19 cellular contexts compared by ENCODE assay signal in genomic region chr13:32932376-32932775, GRCh38.
A peak's percentile ranks its signal among the peaks of the same experiment; 100 is the strongest.
DNase-seq lines count a peak whose midpoint lies in the region; ATAC-seq and TF ChIP-seq lines count a peak whose summit lies in the region.
"Had no signal": no experiment of that assay in that cellular context is flagged by ENCODE, and none has a peak within 500 bp of the region (broad histone marks: within the 10 kb centered on the region; RNA-seq: fewer than 3 reads in every experiment).

No MANE protein-coding gene starts in this region.

- intact Hi-C loops in activated T-helper 2 cell treated with anti-CD3 and anti-CD28 coated beads, Interferon-gamma antibody, Interleukin-2, Interleukin-4, amounts not matched to agents 10 μg/mL and 5 μg/mL and 100 μg/mL, durations not matched to agents 14 hours and 24 hours and 36 hours (cut with micrococcal nuclease): no loop called here
- intact Hi-C loops in mucosa of descending colon (cut with DNase I, micrococcal nuclease): no loop called here

- H3K27ac ChIP-seq in effector memory CD4-positive, alpha-beta T cell (ENCODE audit: insufficient read depth, low read length, poor library complexity, severe bottlenecking): no peak overlapping the region
- H3K27ac ChIP-seq: 22Rv1, A549, BLaER1 had no signal

- H3K27ac Mint-ChIP-seq in nephron: peak overlapping the region in 2 of 3 experiments; percentile 37 to 77
- H3K27ac Mint-ChIP-seq in activated T-helper 2 cell treated with anti-CD3 and anti-CD28 coated beads, Interferon-gamma antibody, Interleukin-2, Interleukin-4, amounts not matched to agents 10 μg/mL and 5 μg/mL and 100 μg/mL, durations not matched to agents 14 hours and 24 hours and 36 hours: no peak overlapping the region
- H3K27ac Mint-ChIP-seq: CD14-positive monocyte; CD4-positive, alpha-beta memory T cell had no signal

- peaks cover 27% of the 10 kb centered on the region for H3K9me3 Mint-ChIP-seq in nephron
- peaks cover 18% of the 10 kb centered on the region for H3K9me3 Mint-ChIP-seq in activated T-helper 2 cell treated with anti-CD3 and anti-CD28 coated beads, Interferon-gamma antibody, Interleukin-2, Interleukin-4, amounts not matched to agents 10 μg/mL and 5 μg/mL and 100 μg/mL, durations not matched to agents 14 hours and 24 hours and 36 hours

- no peak for ATAC-seq in mucosa of descending colon
- ATAC-seq: A549, GM12878 had no signal

- DNase-seq in AG09309 (ENCODE audit: low read depth) (peak; percentile 28), amniotic epithelial cell (ENCODE audit: low read depth) (peak; percentile 54), fibroblast of pulmonary artery (ENCODE audit: low read depth) (peak; percentile 14), mucosa of descending colon (no peak)
- no peak for DNase-seq in effector memory CD4-positive, alpha-beta T cell
- no peak for DNase-seq in stimulated activated CD4-positive, alpha-beta T cell treated with anti-CD3 and anti-CD28 coated beads, Interleukin-4, amount 100 ng/mL, for 1 hour
- no peak for DNase-seq in activated T-helper 2 cell treated with anti-CD3 and anti-CD28 coated beads, Interferon-gamma antibody, Interleukin-2, Interleukin-4, amounts not matched to agents 10 μg/mL and 5 μg/mL and 100 μg/mL, durations not matched to agents 14 hours and 24 hours and 36 hours (ENCODE audit: low spot score)
- DNase-seq: CD4-positive, alpha-beta memory T cell; DMS153; DMS79; GF-D8; IMR-90 had no signal

- H3K27me3 Mint-ChIP-seq in nephron (ENCODE audit: low read depth): no peaks in the 10 kb centered on the region
- peaks cover 22% of the 10 kb centered on the region for H3K27me3 Mint-ChIP-seq in activated T-helper 2 cell treated with anti-CD3 and anti-CD28 coated beads, Interferon-gamma antibody, Interleukin-2, Interleukin-4, amounts not matched to agents 10 μg/mL and 5 μg/mL and 100 μg/mL, durations not matched to agents 14 hours and 24 hours and 36 hours (ENCODE audit: low read depth)

- no peak overlapping the region for H3K4me3 Mint-ChIP-seq in nephron
- H3K4me3 Mint-ChIP-seq in activated T-helper 2 cell treated with anti-CD3 and anti-CD28 coated beads, Interferon-gamma antibody, Interleukin-2, Interleukin-4, amounts not matched to agents 10 μg/mL and 5 μg/mL and 100 μg/mL, durations not matched to agents 14 hours and 24 hours and 36 hours (ENCODE audit: low read depth): no peak overlapping the region
- H3K4me3 Mint-ChIP-seq: CD14-positive monocyte; CD4-positive, alpha-beta memory T cell had no signal

- no peak overlapping the region for H3K4me3 ChIP-seq in AG09309 (ENCODE audit: control insufficient read depth, low read depth, low read length)
- no peak overlapping the region for H3K4me3 ChIP-seq in fibroblast of pulmonary artery (replicated peaks; ENCODE audit: low read depth, low read length)
- no peak overlapping the region for H3K4me3 ChIP-seq in effector memory CD4-positive, alpha-beta T cell (ENCODE audit: insufficient read depth, low read depth, low read length, poor library complexity, severe bottlenecking)
- no peak overlapping the region for H3K4me3 ChIP-seq in mucosa of descending colon
- H3K4me3 ChIP-seq: A549, BLaER1, GM12878, HAP-1 had no signal

- no peaks in the 10 kb centered on the region for H3K36me3 Mint-ChIP-seq in nephron (ENCODE audit: low read depth)
- no peaks in the 10 kb centered on the region for H3K36me3 Mint-ChIP-seq in activated T-helper 2 cell treated with anti-CD3 and anti-CD28 coated beads, Interferon-gamma antibody, Interleukin-2, Interleukin-4, amounts not matched to agents 10 μg/mL and 5 μg/mL and 100 μg/mL, durations not matched to agents 14 hours and 24 hours and 36 hours (ENCODE audit: low read depth)
- H3K36me3 Mint-ChIP-seq: CD14-positive monocyte; CD4-positive, alpha-beta memory T cell had no signal

- peaks cover 14% of the 10 kb centered on the region for H3K4me1 Mint-ChIP-seq in nephron
- H3K4me1 Mint-ChIP-seq in activated T-helper 2 cell treated with anti-CD3 and anti-CD28 coated beads, Interferon-gamma antibody, Interleukin-2, Interleukin-4, amounts not matched to agents 10 μg/mL and 5 μg/mL and 100 μg/mL, durations not matched to agents 14 hours and 24 hours and 36 hours (ENCODE audit: low read depth): peaks cover 3% of the 10 kb centered on the region
- H3K4me1 Mint-ChIP-seq: CD14-positive monocyte; CD4-positive, alpha-beta memory T cell had no signal

- H3K4me1 ChIP-seq in effector memory CD4-positive, alpha-beta T cell (ENCODE audit: control insufficient read depth, insufficient read depth, low read length, poor library complexity, severe bottlenecking): no peaks in the 10 kb centered on the region
- H3K4me1 ChIP-seq in mucosa of descending colon (ENCODE audit: low read depth): no peaks in the 10 kb centered on the region
- H3K4me1 ChIP-seq: A549, BLaER1, HAP-1 had no signal

- H3K36me3 ChIP-seq in effector memory CD4-positive, alpha-beta T cell (ENCODE audit: control insufficient read depth, insufficient read depth, low read length): no peaks in the 10 kb centered on the region
- H3K36me3 ChIP-seq in mucosa of descending colon (ENCODE audit: low read depth): no peaks in the 10 kb centered on the region
- H3K36me3 ChIP-seq: BLaER1, HAP-1 had no signal

- H3K27me3 ChIP-seq in effector memory CD4-positive, alpha-beta T cell (replicated peaks; ENCODE audit: control insufficient read depth, insufficient read depth, low read length, poor library complexity, severe bottlenecking): no peaks in the 10 kb centered on the region
- H3K27me3 ChIP-seq: BLaER1 had no signal

- TF ChIP-seq CTCF in AG09309 (IDR thresholded peaks at IDR 0.05; ENCODE audit: control insufficient read depth, insufficient read depth, low read depth, low read length, missing control alignments) (no peak), fibroblast of pulmonary artery (IDR thresholded peaks at IDR 0.05; ENCODE audit: low read length, missing control alignments) (no peak), nephron (IDR thresholded peaks at IDR 0.05; ENCODE audit: unreplicated experiment in 3 of 3) (no peak), mucosa of descending colon (IDR thresholded peaks at IDR 0.05) (no peak)

- no peaks in the 10 kb centered on the region for H3K9me3 ChIP-seq in effector memory CD4-positive, alpha-beta T cell (ENCODE audit: control insufficient read depth, low read length)
- H3K9me3 ChIP-seq in mucosa of descending colon: peaks cover 3% of the 10 kb centered on the region
- H3K9me3 ChIP-seq: A549, HAP-1 had no signal

Comparison
In these comparisons a context has a peak if more than half of its experiments do, and no peak if none do; other contexts are left out.
1. DNase-seq: peak in AG09309 (single experiment), amniotic epithelial cell (single experiment) and fibroblast of pulmonary artery (single experiment); none in effector memory CD4-positive, alpha-beta T cell (0 of 3), stimulated activated CD4-positive, alpha-beta T cell treated with anti-CD3 and anti-CD28 coated beads, Interleukin-4, amount 100 ng/mL, for 1 hour (single experiment), activated T-helper 2 cell treated with anti-CD3 and anti-CD28 coated beads, Interferon-gamma antibody, Interleukin-2, Interleukin-4, amounts not matched to agents 10 μg/mL and 5 μg/mL and 100 μg/mL, durations not matched to agents 14 hours and 24 hours and 36 hours (single experiment) and mucosa of descending colon (0 of 3).